Comparison of ENCODE assay signal across 4 cellular contexts in the genomic region with DNA sequence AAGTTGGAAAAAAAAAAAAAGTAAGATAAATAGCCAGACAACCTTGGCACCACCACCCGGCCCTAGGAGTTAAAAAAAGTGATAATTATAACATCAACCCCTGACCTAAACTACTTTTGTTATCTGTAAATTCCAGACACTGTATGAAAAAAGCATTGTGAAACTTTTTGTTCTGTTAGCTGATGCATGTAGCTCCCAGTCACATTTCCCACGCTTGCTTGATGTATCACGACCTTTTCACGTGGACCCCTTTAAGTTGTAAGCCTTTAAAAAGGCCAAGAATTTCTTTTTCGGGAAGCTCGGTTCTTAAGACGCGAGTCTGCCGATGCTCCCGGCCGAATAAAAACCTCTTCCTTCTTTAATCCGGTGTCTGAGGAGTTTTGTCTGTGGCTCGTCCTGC. TPM values are rescaled to one million over a fixed set of nuclear protein-coding genes. Genes with fewer than 3 reads are reported as not detected.
"Had no signal": no experiment of that assay in that cellular context is flagged by ENCODE, and none has a peak within 500 bp of the region (broad histone marks: within the 10 kb centered on the region; RNA-seq: fewer than 3 reads in every experiment).

No MANE protein-coding gene starts in this region.

RNA-seq across cellular contexts. Expression of a gene that starts 35.9 kb away (rescaled TPM):
- total RNA-seq: activated CD8-positive, alpha-beta memory T cell treated with anti-CD3 and anti-CD28 coated beads for 36 hours; ascending aorta; NCI-H460; PC-3 had no signal
